In genomic region chr4:9000505-9001001, GRCh38 we compare ENCODE assay signal across 8 cellular contexts.
DNase-seq lines count a peak whose midpoint lies in the region; ATAC-seq, FAIRE-seq and TF ChIP-seq lines count a peak whose summit lies in the region.
"Not testable (repeated sequence)": the region's sequence is repeated elsewhere in the genome, so short reads cannot be mapped to it uniquely, and the experiment has no call there.

No MANE protein-coding gene starts in this region.

- CTCF ChIA-PET in A549 (lab: Yijun Ruan, JAX) = interaction anchor here (0.5 to 1.4 kb wide), 8 partner anchors 9 to 1123 kb away, joined by 3 to 7 read pairs (median 3); no protein-coding TSS in a partner anchor

- DNase-seq in A549 (ENCODE audit: low read depth in 1 of 2, low spot score in 1 of 2) (peak; percentile 5 to 18), GM12892 (ENCODE audit: insufficient read length) (peak; percentile 43), NCI-H2196 (lab: John Stamatoyannopoulos, UW; ENCODE audit: unreplicated experiment) (peak; percentile 53), frontal cortex (ENCODE audit: low spot score in 2 of 2) (peak; percentile 64 to 67), mucosa of descending colon (peak; percentile 49 to 79 (median 64))
- DNase-seq in activated CD4-positive, alpha-beta T cell treated with anti-CD3 and anti-CD28 coated beads for 24 hours (ENCODE audit: low read depth in 2 of 2) = peak; percentile 31 to 34
- not testable (repeated sequence) for DNase-seq in ascending aorta (ENCODE audit: low spot score in 2 of 2)
- DNase-seq in stimulated activated CD4-positive, alpha-beta T cell treated with anti-CD3 and anti-CD28 coated beads, Interleukin-2, amount 100 ng/mL, for 24 hours = peak; percentile 59 to 68

- H3K4me2 ChIP-seq in A549 = peak overlapping the region; percentile 58

- peak; percentile 25 to 59; a peak in 4 of 5 replicates for TF ChIP-seq RAD21 in A549 (conservative IDR thresholded peaks at IDR 0.05 in 1 of 2, IDR thresholded peaks at IDR 0.05 in 1 of 2)

- not testable (repeated sequence) for H3K27me3 ChIP-seq in ascending aorta

- H3K4me1 ChIP-seq in A549; ascending aorta; mucosa of descending colon (ENCODE audit: low read depth): not testable (repeated sequence)

- not testable (repeated sequence) for H3K27ac ChIP-seq in A549, ascending aorta

- ATAC-seq in A549 (peak; percentile 56 to 92; a peak in 5 of 6 replicates), mucosa of descending colon (peak; percentile 58)

- POLR2A ChIA-PET in A549 (lab: Yijun Ruan, JAX) = not testable (repeated sequence)

- H3K4me3 ChIP-seq in A549, mucosa of descending colon: not testable (repeated sequence)
- peak overlapping the region in 1 of 2 donors; percentile 58 for H3K4me3 ChIP-seq in ascending aorta

- not testable (repeated sequence) for TF ChIP-seq EP300 in A549 (IDR thresholded peaks at IDR 0.05)

- intact Hi-C loops in ascending aorta (cut with DNase I); mucosa of descending colon (cut with DNase I, micrococcal nuclease): not testable (repeated sequence)

- not testable (repeated sequence) for FAIRE-seq in A549 (lab: Jason Lieb, UNC); GM12892 (lab: Jason Lieb, UNC); frontal cortex (lab: Jason Lieb, UNC)

- WGBS in A549 (ENCODE audit: missing lambda C conversion rate) = no CpG with 5 or more reads among the region's 52 CpGs

- not testable (repeated sequence) for TF ChIP-seq POLR2A in A549 (IDR thresholded peaks at IDR 0.05; ENCODE audit: low read length); GM12892 (IDR thresholded peaks at IDR 0.05; ENCODE audit: low read depth, low read length)

- H3K9me3 ChIP-seq in A549, ascending aorta, mucosa of descending colon: not testable (repeated sequence)

- H3K36me3 ChIP-seq in ascending aorta; mucosa of descending colon (ENCODE audit: low read depth): not testable (repeated sequence)

- TF ChIP-seq CTCF in A549 (IDR thresholded peaks at IDR 0.05) (peak; percentile 55), ascending aorta (IDR thresholded peaks at IDR 0.05) (peak; percentile 14 to 59 (median 59)), mucosa of descending colon (IDR thresholded peaks at IDR 0.05) (peak; percentile 85)

TF ChIP-seq in A549, 52 proteins besides CTCF, POLR2A, EP300 and RAD21:
- TF ChIP-seq RNF2 (IDR thresholded peaks at IDR 0.05; ENCODE audit: borderline replicate concordance, low read depth) (peak; percentile 79; the same call in 1 of the 2 replicates), E2F6 (IDR thresholded peaks at IDR 0.05; ENCODE audit: borderline replicate concordance, low read depth) (peak; percentile 69; the same call in 1 of the 2 replicates), SMC3 (IDR thresholded peaks at IDR 0.05) (peak; percentile 66)
- TF ChIP-seq, protein P1, sequence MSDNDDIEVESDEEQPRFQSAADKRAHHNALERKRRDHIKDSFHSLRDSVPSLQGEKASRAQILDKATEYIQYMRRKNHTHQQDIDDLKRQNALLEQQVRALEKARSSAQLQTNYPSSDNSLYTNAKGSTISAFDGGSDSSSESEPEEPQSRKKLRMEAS (IDR thresholded peaks at IDR 0.05) = 0 out of 2 replicates have a peak, but pooled peaks have one; percentile 22
